Comparison of ENCODE assay signal across 8 cellular contexts in genomic region chr17:45314761-45315549, GRCh38. TPM values are rescaled to one million over a fixed set of nuclear protein-coding genes. Genes with fewer than 3 reads are reported as not detected.
DNase-seq lines count a peak whose midpoint lies in the region; ATAC-seq and TF ChIP-seq lines count a peak whose summit lies in the region.

No MANE protein-coding gene starts in this region.

- H3K27me3 ChIP-seq in heart left ventricle: no peaks in the 10 kb centered on the region
- H3K27me3 ChIP-seq in subcutaneous abdominal adipose tissue (ENCODE audit: control insufficient read depth in 5 of 5, insufficient read depth in 4 of 5, low read length in 5 of 5): no peaks in the 10 kb centered on the region

- H3K4me3 Mint-ChIP-seq in T-cell: peak overlapping the region; percentile 85 to 93 (median 90)

- POLR2A ChIA-PET in T-cell (lab: Charles Lee): interaction anchor here (0.6 to 1.1 kb wide), 3 partner anchors 23 to 164 kb away, joined by 3 to 5 read pairs (median 3); no protein-coding TSS in a partner anchor

- TF ChIP-seq CTCF in heart left ventricle (IDR thresholded peaks at IDR 0.05): no peak

- no peaks in the 10 kb centered on the region for H3K9me3 Mint-ChIP-seq in T-cell

- CTCF ChIA-PET in T-cell (lab: Charles Lee): interaction anchor here in 1 of 2 donors (0.6 to 1.2 kb wide), 2 partner anchors 96 to 166 kb away, joined by 3 to 4 read pairs; partner anchors contain the start of gene HEXIM1

- DNase-seq in heart left ventricle: no peak
- no peak for DNase-seq in left cardiac atrium
- DNase-seq in T-cell: no peak
- peak; percentile 76 for DNase-seq in foreskin melanocyte
- DNase-seq in head of caudate nucleus: no peak

- H3K36me3 ChIP-seq in heart left ventricle: peaks cover 0 to 4% (median 0%) of the 10 kb centered on the region in 9 donors
- H3K36me3 ChIP-seq in subcutaneous abdominal adipose tissue (ENCODE audit: control insufficient read depth in 5 of 5, insufficient read depth in 5 of 5, low read length in 5 of 5): no peaks in the 10 kb centered on the region

- WGBS in heart left ventricle, 4 donors: 35 to 41% (median 40%) methylated on average over 11 of the region's 11 CpGs

- H3K4me1 ChIP-seq in heart left ventricle (peaks cover 4 to 82% (median 68%) of the 10 kb centered on the region in 12 donors), subcutaneous abdominal adipose tissue (ENCODE audit: control insufficient read depth in 5 of 5, insufficient read depth in 5 of 5, low read length in 5 of 5) (peaks cover 10 to 71% (median 70%) of the 10 kb centered on the region in 5 donors)

- peaks cover 84 to 87% (median 84%) of the 10 kb centered on the region in 3 donors for H3K4me1 Mint-ChIP-seq in T-cell

- ATAC-seq in heart left ventricle: no peak
- ATAC-seq in left cardiac atrium: no peak
- no peak for ATAC-seq in T-cell (replicated peaks in 1 of 4)
- ATAC-seq in HG02938 (IDR thresholded peaks at IDR 0.05; ENCODE audit: unreplicated experiment): no peak
- no peak for ATAC-seq in HG03432 (IDR thresholded peaks at IDR 0.05; ENCODE audit: unreplicated experiment)

- H3K27ac ChIP-seq in heart left ventricle: peak overlapping the region in 11 of 12 donors; percentile 77 to 98 (median 94)
- peak overlapping the region; percentile 85 for H3K27ac ChIP-seq in subcutaneous abdominal adipose tissue (ENCODE audit: low read depth, low read length)

- H3K27ac Mint-ChIP-seq in T-cell: peak overlapping the region; percentile 97 to 99

- peaks cover 6% of the 10 kb centered on the region for H3K36me3 Mint-ChIP-seq in T-cell

- no peak for TF ChIP-seq POLR2A in heart left ventricle (IDR thresholded peaks at IDR 0.05)

- H3K9me3 ChIP-seq in heart left ventricle (no peaks in the 10 kb centered on the region), subcutaneous abdominal adipose tissue (ENCODE audit: control insufficient read depth in 5 of 5, low read length in 5 of 5) (no peaks in the 10 kb centered on the region)

- no peaks in the 10 kb centered on the region for H3K27me3 Mint-ChIP-seq in T-cell

- H3K4me3 ChIP-seq in heart left ventricle: peak overlapping the region in 10 of 12 donors; percentile 74 to 93 (median 86)
- H3K4me3 ChIP-seq in subcutaneous abdominal adipose tissue (ENCODE audit: low read depth in 1 of 5, low read length in 5 of 5): peak overlapping the region; percentile 68 to 91 (median 87)

- intact Hi-C loops in heart left ventricle (cut with DNase I) (loop anchor here in 9 of 10 donors (5.0 kb wide), 6 partner anchors 38 to 93 kb away; partner anchors contain the start of genes FMNL1 (in 1 of the 9) and SPATA32 (in 1 of the 9)), left cardiac atrium (cut with DNase I) (loop anchor here (5.0 to 10.0 kb wide), 2 partner anchors 57 to 70 kb away; no protein-coding TSS in a partner anchor), head of caudate nucleus (cut with DNase I) (loop anchor here (5.0 kb wide), 2 partner anchors 38 to 153 kb away; partner anchors contain the start of gene HEXIM2)

- H3K9ac ChIP-seq in subcutaneous abdominal adipose tissue (ENCODE audit: low read length in 5 of 5): peak overlapping the region in 4 of 5 donors; percentile 36 to 81 (median 64)

RNA-seq across cellular contexts. Expression of gene MAP3K14, which starts 1.9 kb away (rescaled TPM):
- total RNA-seq in heart left ventricle (10 to 100 TPM in 8 of 9 donors, 1 to 10 TPM in 1; 9.9 to 21.9 (median 12.7) TPM), left cardiac atrium (10 to 100 TPM; 13.4 to 13.5 TPM), T-cell (10 to 100 TPM; 34.4 to 49.8 (median 42.8) TPM)
- polyA plus RNA-seq in heart left ventricle: 10 to 100 TPM in 1 of 2 donors, 1 to 10 TPM in 1; 9.0 to 11.2 TPM

RNA-seq across cellular contexts. Expression of gene SPATA32, which starts 53.1 kb away (rescaled TPM):
- total RNA-seq in heart left ventricle (not detected), left cardiac atrium (not detected), T-cell (under 1 TPM in 4 of 5 donors, not detected in 1; 0.37 to 0.55 (median 0.42) TPM)
- polyA plus RNA-seq in heart left ventricle: not detected
